In the genomic region with DNA sequence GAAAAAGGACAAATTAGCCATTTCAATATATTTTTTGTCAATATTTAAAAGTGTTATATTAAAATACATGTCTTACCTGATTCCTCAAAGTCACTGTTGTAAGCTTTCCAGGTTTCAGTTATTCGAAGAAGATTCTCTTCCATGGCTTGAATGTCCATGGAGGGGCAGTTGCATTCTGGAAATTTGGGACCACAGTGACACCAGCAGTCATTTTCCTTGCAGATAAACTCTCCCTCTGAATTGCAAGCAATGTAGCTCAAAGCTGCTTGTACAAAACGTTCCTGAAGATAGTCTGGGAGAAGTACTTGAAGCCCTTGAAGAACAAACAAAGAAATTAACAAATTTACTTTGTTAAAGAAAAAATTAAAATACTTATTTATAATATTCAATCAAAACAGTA, we compare ENCODE assay signal across 16 cellular contexts.
"Had no signal": no experiment of that assay in that cellular context is flagged by ENCODE, and none has a peak within 500 bp of the region (broad histone marks: within the 10 kb centered on the region; RNA-seq: fewer than 3 reads in every experiment).

No MANE protein-coding gene starts in this region.

- FAIRE-seq: endothelial cell of umbilical vein, islet of Langerhans had no signal

- DNase-seq: activated CD4-positive, alpha-beta T cell treated with anti-CD3 and anti-CD28 coated beads for 1 hour; activated gamma-delta T cell treated with Interleukin-2 at 50 U/mL for 16 hours; activated T-cell treated with anti-CD3 and anti-CD28 coated beads, Interleukin-2, amount 50 U/mL, for 1 hour; brain microvascular endothelial cell; caudate nucleus; effector memory CD8-positive, alpha-beta T cell; gastrocnemius medialis; left cardiac atrium; nephron progenitor cell; sigmoid colon; stimulated activated CD4-positive, alpha-beta T cell treated with anti-CD3 and anti-CD28 coated beads, Interleukin-4, amount 100 ng/mL, for 1 hour; stimulated activated naive CD4-positive, alpha-beta T cell; upper lobe of left lung; WERI-Rb-1 had no signal
